Comparison of ENCODE assay signal across 20 cellular contexts in the genomic region with DNA sequence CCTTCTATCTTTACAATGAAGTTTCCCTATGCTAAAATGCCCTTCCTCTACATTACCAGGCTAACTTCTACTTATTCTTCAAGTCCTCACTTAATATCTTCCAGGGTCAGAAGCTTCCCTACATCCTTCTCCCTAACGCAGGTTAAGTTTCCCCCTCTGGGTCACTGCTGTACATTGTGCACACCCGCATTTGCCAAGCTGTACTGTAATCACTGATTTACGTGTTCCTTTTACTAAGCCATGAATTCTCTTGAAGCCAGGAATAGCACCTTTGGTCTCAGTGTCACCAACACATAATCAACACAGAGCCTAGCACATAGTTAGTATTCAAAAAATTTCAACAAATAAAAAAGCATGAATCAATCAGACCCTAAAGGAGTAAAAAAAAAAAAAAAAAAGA. TPM values are rescaled to one million over a fixed set of nuclear protein-coding genes. Genes with fewer than 3 reads are reported as not detected.
DNase-seq lines count a peak whose midpoint lies in the region; ATAC-seq and TF ChIP-seq lines count a peak whose summit lies in the region.
"Had no signal": no experiment of that assay in that cellular context is flagged by ENCODE, and none has a peak within 500 bp of the region (broad histone marks: within the 10 kb centered on the region; RNA-seq: fewer than 3 reads in every experiment).

No MANE protein-coding gene starts in this region.

- H3K27me3 ChIP-seq in left ventricle myocardium inferior (ENCODE audit: low read depth) (no peaks in the 10 kb centered on the region), gastrocnemius medialis (no peaks in the 10 kb centered on the region)
- H3K27me3 ChIP-seq: Peyer's patch had no signal

- H3K27ac ChIP-seq in left ventricle myocardium inferior (replicated peaks) = peak overlapping the region; percentile 45
- H3K27ac ChIP-seq in gastrocnemius medialis = peak overlapping the region in 3 of 4 donors; percentile 8 to 46 (median 40)
- H3K27ac ChIP-seq: Peyer's patch had no signal

- intact Hi-C loops in Right ventricle myocardium superior (cut with DNase I) = no loop called here
- intact Hi-C loops in cardiac septum (cut with DNase I) = no loop called here
- intact Hi-C loops in activated T-helper 1 cell treated with anti-CD3 and anti-CD28 coated beads, Interleukin-12 subunit alpha, Interleukin-12 subunit beta, Interleukin-2, Interleukin-4 antibody, amounts not matched to agents 30 ng/mL and 10 ng/mL and 1 ng/mL, durations not matched to agents 14 hours and 24 hours and 36 hours (cut with micrococcal nuclease) = loop anchor here (2.0 kb wide), 1 partner anchor 15 kb away; no protein-coding TSS in a partner anchor
- intact Hi-C loops in left ventricle myocardium inferior (cut with micrococcal nuclease) = no loop called here
- intact Hi-C loops in gastrocnemius medialis (cut with DNase I; ENCODE audit: low total_unique reads) = no loop called here

- peaks cover 45% of the 10 kb centered on the region for H3K4me1 Mint-ChIP-seq in activated T-helper 1 cell treated with anti-CD3 and anti-CD28 coated beads, Interleukin-12 subunit alpha, Interleukin-12 subunit beta, Interleukin-2, Interleukin-4 antibody, amounts not matched to agents 30 ng/mL and 10 ng/mL and 1 ng/mL, durations not matched to agents 14 hours and 24 hours and 36 hours (ENCODE audit: low read depth)

- TF ChIP-seq CTCF in left ventricle myocardium inferior (IDR thresholded peaks at IDR 0.05; ENCODE audit: borderline replicate concordance) (no peak), gastrocnemius medialis (IDR thresholded peaks at IDR 0.05 in 4 of 5, conservative IDR thresholded peaks at IDR 0.05 in 1 of 5) (no peak)

- no peak for DNase-seq in Right ventricle myocardium superior
- DNase-seq in cardiac septum (ENCODE audit: low spot score) = no peak
- no peak for DNase-seq in activated T-helper 1 cell treated with anti-CD3 and anti-CD28 coated beads, Interleukin-12 subunit alpha, Interleukin-12 subunit beta, Interleukin-2, Interleukin-4 antibody, amounts not matched to agents 30 ng/mL and 10 ng/mL and 1 ng/mL, durations not matched to agents 14 hours and 24 hours and 36 hours (ENCODE audit: low spot score)
- DNase-seq in left ventricle myocardium inferior = no peak
- DNase-seq in gastrocnemius medialis = no peak
- DNase-seq in stimulated activated CD4-positive, alpha-beta T cell treated with anti-CD3 and anti-CD28 coated beads, Interleukin-1b, Interleukin-23, amount 100 ng/mL, for 48 hours = no peak
- DNase-seq in DMS 273 (lab: John Stamatoyannopoulos, UW; ENCODE audit: unreplicated experiment) = no peak
- no peak for DNase-seq in NCI-H187 treated with DMSO at 0.1 percent for 48 hours (lab: John Stamatoyannopoulos, UW)
- DNase-seq: CD4-positive, alpha-beta T cell; COR-L47; DND-41; H7; KBM-7; NCI-H1092; NCI-H1436; NCI-H1930; NCI-H446; NCI-H526; Peyer's patch had no signal

- H3K4me1 ChIP-seq in left ventricle myocardium inferior = peaks cover 44% of the 10 kb centered on the region
- peaks cover 13 to 27% of the 10 kb centered on the region in 2 donors for H3K4me1 ChIP-seq in gastrocnemius medialis
- H3K4me1 ChIP-seq: Peyer's patch had no signal

- H3K9me3 ChIP-seq in left ventricle myocardium inferior (replicated peaks) (no peaks in the 10 kb centered on the region), gastrocnemius medialis (no peaks in the 10 kb centered on the region)
- H3K9me3 ChIP-seq: Peyer's patch had no signal

- H3K4me3 Mint-ChIP-seq in activated T-helper 1 cell treated with anti-CD3 and anti-CD28 coated beads, Interleukin-12 subunit alpha, Interleukin-12 subunit beta, Interleukin-2, Interleukin-4 antibody, amounts not matched to agents 30 ng/mL and 10 ng/mL and 1 ng/mL, durations not matched to agents 14 hours and 24 hours and 36 hours = no peak overlapping the region
- H3K4me3 Mint-ChIP-seq: CD4-positive, alpha-beta T cell had no signal

- peaks cover 7% of the 10 kb centered on the region for H3K36me3 ChIP-seq in left ventricle myocardium inferior
- no peaks in the 10 kb centered on the region for H3K36me3 ChIP-seq in gastrocnemius medialis

- H3K4me3 ChIP-seq in left ventricle myocardium inferior (no peak overlapping the region), gastrocnemius medialis (no peak overlapping the region)
- H3K4me3 ChIP-seq: GM12878, Peyer's patch had no signal

- in situ Hi-C loops in gastrocnemius medialis (cut with MboI; ENCODE audit: low sequenced_read_pairs in 4 of 4) = no loop called here

- peaks cover 37% of the 10 kb centered on the region for H3K36me3 Mint-ChIP-seq in activated T-helper 1 cell treated with anti-CD3 and anti-CD28 coated beads, Interleukin-12 subunit alpha, Interleukin-12 subunit beta, Interleukin-2, Interleukin-4 antibody, amounts not matched to agents 30 ng/mL and 10 ng/mL and 1 ng/mL, durations not matched to agents 14 hours and 24 hours and 36 hours (ENCODE audit: low read depth)

- no peaks in the 10 kb centered on the region for H3K9me3 Mint-ChIP-seq in activated T-helper 1 cell treated with anti-CD3 and anti-CD28 coated beads, Interleukin-12 subunit alpha, Interleukin-12 subunit beta, Interleukin-2, Interleukin-4 antibody, amounts not matched to agents 30 ng/mL and 10 ng/mL and 1 ng/mL, durations not matched to agents 14 hours and 24 hours and 36 hours
- H3K9me3 Mint-ChIP-seq: CD4-positive, alpha-beta T cell had no signal

- peak overlapping the region; percentile 7 for H3K27ac Mint-ChIP-seq in activated T-helper 1 cell treated with anti-CD3 and anti-CD28 coated beads, Interleukin-12 subunit alpha, Interleukin-12 subunit beta, Interleukin-2, Interleukin-4 antibody, amounts not matched to agents 30 ng/mL and 10 ng/mL and 1 ng/mL, durations not matched to agents 14 hours and 24 hours and 36 hours
- H3K27ac Mint-ChIP-seq: CD4-positive, alpha-beta T cell had no signal

- H3K27me3 Mint-ChIP-seq in activated T-helper 1 cell treated with anti-CD3 and anti-CD28 coated beads, Interleukin-12 subunit alpha, Interleukin-12 subunit beta, Interleukin-2, Interleukin-4 antibody, amounts not matched to agents 30 ng/mL and 10 ng/mL and 1 ng/mL, durations not matched to agents 14 hours and 24 hours and 36 hours (ENCODE audit: insufficient read depth) = no peaks in the 10 kb centered on the region
- H3K27me3 Mint-ChIP-seq: CD4-positive, alpha-beta T cell had no signal

- ATAC-seq in Right ventricle myocardium superior (ENCODE audit: poor library complexity) (peak; percentile 65), gastrocnemius medialis (peak; percentile 21 to 56)
- ATAC-seq: GM12878 had no signal

- TF ChIP-seq POLR2A in gastrocnemius medialis (IDR thresholded peaks at IDR 0.05) = no peak

RNA-seq across cellular contexts. Expression of gene ACVR1, which starts 22.3 kb away (rescaled TPM):
- total RNA-seq in Right ventricle myocardium superior (28.9 TPM), cardiac septum (22.7 TPM), left ventricle myocardium inferior (30.6 TPM), gastrocnemius medialis (10 to 100 TPM; 10.8 to 18.4 (median 12.2) TPM)
- 44.0 and 46.5 TPM in 2 replicates for total RNA-seq in activated T-helper 1 cell treated with anti-CD3 and anti-CD28 coated beads, Interleukin-12 subunit alpha, Interleukin-12 subunit beta, Interleukin-2, Interleukin-4 antibody, amounts not matched to agents 30 ng/mL and 10 ng/mL and 1 ng/mL, durations not matched to agents 14 hours and 24 hours and 36 hours
